Comparison of ENCODE assay signal across 10 cellular contexts in genomic region chr2:1653137-1653789, GRCh38.
DNase-seq lines count a peak whose midpoint lies in the region; ATAC-seq lines count a peak whose summit lies in the region.
"Had no signal": no experiment of that assay in that cellular context is flagged by ENCODE, and none has a peak within 500 bp of the region (broad histone marks: within the 10 kb centered on the region; RNA-seq: fewer than 3 reads in every experiment).

No MANE protein-coding gene starts in this region.

- H3K9ac ChIP-seq in rectal smooth muscle tissue (ENCODE audit: low read length), result no peak overlapping the region

- peaks cover 36% of the 10 kb centered on the region for H3K4me1 ChIP-seq in rectal smooth muscle tissue (ENCODE audit: control insufficient read depth, insufficient read depth, low read length)

- peak overlapping the region; percentile 15 for H3K4me3 ChIP-seq in rectal smooth muscle tissue (ENCODE audit: low read length)

- DNase-seq in EH (ENCODE audit: low read depth), result peak; percentile 96
- peak; percentile 28 for DNase-seq in amniotic stem cell (lab: John Stamatoyannopoulos, UW)
- DNase-seq in cardiac septum (ENCODE audit: low spot score), result peak; percentile 73
- no peak for DNase-seq in DMS 273 treated with DMSO at 0.1 percent for 48 hours (lab: John Stamatoyannopoulos, UW)
- DNase-seq in NCI-H1092 treated with DMSO at 0.1 percent for 48 hours (lab: John Stamatoyannopoulos, UW), result no peak
- DNase-seq: MM.1S; stimulated activated naive CD8-positive, alpha-beta T cell treated with anti-CD3 and anti-CD28 coated beads, Interleukin-15, amount 100 ng/mL, for 72 hours had no signal

- intact Hi-C loops in cardiac septum (cut with DNase I), result loop anchor here (5.0 kb wide), 3 partner anchors 46 to 89 kb away; partner anchors contain the start of gene PXDN

- peaks cover 5% of the 10 kb centered on the region for H3K36me3 ChIP-seq in rectal smooth muscle tissue (ENCODE audit: control insufficient read depth, insufficient read depth, low read length)

- H3K27me3 ChIP-seq in rectal smooth muscle tissue (ENCODE audit: control insufficient read depth, insufficient read depth, low read length), result no peaks in the 10 kb centered on the region

- H3K27ac ChIP-seq in rectal smooth muscle tissue (ENCODE audit: low read depth, low read length), result peak overlapping the region; percentile 74

- ATAC-seq in GM21737 (IDR thresholded peaks at IDR 0.05; ENCODE audit: unreplicated experiment), result no peak
- no peak for ATAC-seq in HG03159 (IDR thresholded peaks at IDR 0.05; ENCODE audit: unreplicated experiment)
- ATAC-seq: stimulated activated naive CD8-positive, alpha-beta T cell treated with anti-CD3 and anti-CD28 coated beads, Interleukin-15, amount 100 ng/mL, for 72 hours had no signal

Comparison
In these comparisons a context has a peak if more than half of its experiments do, and no peak if none do; other contexts are left out.
1. DNase-seq: peak in EH (single experiment), amniotic stem cell (single experiment) and cardiac septum (single experiment); none in DMS 273 treated with DMSO at 0.1 percent for 48 hours (single experiment) and NCI-H1092 treated with DMSO at 0.1 percent for 48 hours (single experiment).